ENCODE assay signal across 8 cellular contexts in genomic region chr9:111036946-111037743, GRCh38. TPM values are rescaled to one million over a fixed set of nuclear protein-coding genes. Genes with fewer than 3 reads are reported as not detected.
A peak's percentile ranks its signal among the peaks of the same experiment; 100 is the strongest.
DNase-seq lines count a peak whose midpoint lies in the region; ATAC-seq and TF ChIP-seq lines count a peak whose summit lies in the region.

No MANE protein-coding gene starts in this region.

- H3K4me3 ChIP-seq in HFF-Myc (replicated peaks; ENCODE audit: low read depth, low read length) (peak overlapping the region; percentile 73), iPS-11a (ENCODE audit: low read depth, low read length) (peak overlapping the region; percentile 60), skeletal muscle cell (ENCODE audit: low read depth, low read length) (peak overlapping the region; percentile 75)

- no peaks in the 10 kb centered on the region for H3K9me3 Mint-ChIP-seq in WTC11

- TF ChIP-seq CTCF in HFF-Myc (IDR thresholded peaks at IDR 0.05; ENCODE audit: low read depth, low read length, missing control alignments) (no peak), WTC11 (IDR thresholded peaks at IDR 0.05) (no peak)

- POLR2A ChIA-PET in WTC11 (lab: Charles Lee) = no interaction called here

- ATAC-seq in WTC11 (no peak; the same call in 1 of the 2 replicates), GM21390 (IDR thresholded peaks at IDR 0.05; ENCODE audit: unreplicated experiment) (no peak), HG03095 (IDR thresholded peaks at IDR 0.05; ENCODE audit: unreplicated experiment) (no peak), HG02840 (IDR thresholded peaks at IDR 0.05; ENCODE audit: low FRiP score, unreplicated experiment) (no peak), HG02678 (IDR thresholded peaks at IDR 0.05; ENCODE audit: unreplicated experiment) (no peak)

- H3K4me3 Mint-ChIP-seq in WTC11 = peak overlapping the region; percentile 72

- no peak overlapping the region for H3K27ac Mint-ChIP-seq in WTC11

- peaks cover 29% of the 10 kb centered on the region for H3K27me3 Mint-ChIP-seq in WTC11 (ENCODE audit: low read depth)

- DNase-seq in HFF-Myc (ENCODE audit: extremely low read depth, low read depth) (no peak), WTC11 (ENCODE audit: low spot score) (no peak), skeletal muscle cell (ENCODE audit: low read depth) (no peak)

- no peaks in the 10 kb centered on the region for H3K36me3 Mint-ChIP-seq in WTC11

- H3K4me1 Mint-ChIP-seq in WTC11 = peaks cover 52% of the 10 kb centered on the region

- CTCF ChIA-PET in WTC11 (lab: Charles Lee) = interaction anchor here (0.7 to 1.6 kb wide), 18 partner anchors 17 to 1219 kb away, joined by 3 to 8 read pairs (median 4); no protein-coding TSS in a partner anchor

TF ChIP-seq in WTC11, 78 proteins besides CTCF, POLR2A, EP300 and RAD21:
- no peak for TF ChIP-seq FOXJ3 (CRISPR knock-in tag; IDR thresholded peaks at IDR 0.05; ENCODE audit: borderline replicate concordance)

RNA-seq across cellular contexts. Expression of gene LPAR1, which starts 1.1 kb away (rescaled TPM):
- total RNA-seq in WTC11 (2021) = 3.3 to 4.9 TPM (median 4.0 TPM) in 3 replicates
